ENCODE assay signal across 8 cellular contexts in genomic region chr16:15641753-15642556, GRCh38. TPM values are rescaled to one million over a fixed set of nuclear protein-coding genes. Genes with fewer than 3 reads are reported as not detected.
DNase-seq lines count a peak whose midpoint lies in the region.

No MANE protein-coding gene starts in this region.

- H3K9ac ChIP-seq in subcutaneous abdominal adipose tissue (ENCODE audit: low read length in 5 of 5) = peak overlapping the region in 4 of 5 donors; percentile 57 to 92 (median 70)

- peak overlapping the region; percentile 96 for H3K4me3 Mint-ChIP-seq in activated T-helper 1 cell treated with anti-CD3 and anti-CD28 coated beads, Interleukin-12 subunit alpha, Interleukin-12 subunit beta, Interleukin-2, Interleukin-4 antibody, amounts not matched to agents 30 ng/mL and 10 ng/mL and 1 ng/mL, durations not matched to agents 14 hours and 24 hours and 36 hours
- peak overlapping the region; percentile 90 to 97 (median 95) for H3K4me3 Mint-ChIP-seq in immature natural killer cell

- H3K36me3 Mint-ChIP-seq in activated T-helper 1 cell treated with anti-CD3 and anti-CD28 coated beads, Interleukin-12 subunit alpha, Interleukin-12 subunit beta, Interleukin-2, Interleukin-4 antibody, amounts not matched to agents 30 ng/mL and 10 ng/mL and 1 ng/mL, durations not matched to agents 14 hours and 24 hours and 36 hours (ENCODE audit: low read depth) = peaks cover 17% of the 10 kb centered on the region
- H3K36me3 Mint-ChIP-seq in immature natural killer cell = peaks cover 3 to 16% (median 5%) of the 10 kb centered on the region in 3 donors

- peak overlapping the region; percentile 92 for H3K27ac ChIP-seq in subcutaneous abdominal adipose tissue (ENCODE audit: low read depth, low read length)

- no peaks in the 10 kb centered on the region for H3K9me3 Mint-ChIP-seq in activated T-helper 1 cell treated with anti-CD3 and anti-CD28 coated beads, Interleukin-12 subunit alpha, Interleukin-12 subunit beta, Interleukin-2, Interleukin-4 antibody, amounts not matched to agents 30 ng/mL and 10 ng/mL and 1 ng/mL, durations not matched to agents 14 hours and 24 hours and 36 hours
- H3K9me3 Mint-ChIP-seq in immature natural killer cell = no peaks in the 10 kb centered on the region

- no peaks in the 10 kb centered on the region for H3K9me3 ChIP-seq in subcutaneous abdominal adipose tissue (ENCODE audit: control insufficient read depth in 5 of 5, low read length in 5 of 5)

- H3K4me1 Mint-ChIP-seq in activated T-helper 1 cell treated with anti-CD3 and anti-CD28 coated beads, Interleukin-12 subunit alpha, Interleukin-12 subunit beta, Interleukin-2, Interleukin-4 antibody, amounts not matched to agents 30 ng/mL and 10 ng/mL and 1 ng/mL, durations not matched to agents 14 hours and 24 hours and 36 hours (ENCODE audit: low read depth) = peaks cover 59% of the 10 kb centered on the region
- H3K4me1 Mint-ChIP-seq in immature natural killer cell = peaks cover 29 to 42% of the 10 kb centered on the region in 2 donors

- intact Hi-C loops in activated T-helper 1 cell treated with anti-CD3 and anti-CD28 coated beads, Interleukin-12 subunit alpha, Interleukin-12 subunit beta, Interleukin-2, Interleukin-4 antibody, amounts not matched to agents 30 ng/mL and 10 ng/mL and 1 ng/mL, durations not matched to agents 14 hours and 24 hours and 36 hours (cut with micrococcal nuclease) = loop anchor here (1.0 to 5.0 kb wide), 7 partner anchors 62 to 1010 kb away; partner anchors contain the start of genes BFAR, BMERB1, CEP20 and NTAN1

- peaks cover 4 to 27% (median 20%) of the 10 kb centered on the region in 5 donors for H3K4me1 ChIP-seq in subcutaneous abdominal adipose tissue (ENCODE audit: control insufficient read depth in 5 of 5, insufficient read depth in 5 of 5, low read length in 5 of 5)

- H3K27me3 ChIP-seq in subcutaneous abdominal adipose tissue (ENCODE audit: control insufficient read depth in 5 of 5, insufficient read depth in 4 of 5, low read length in 5 of 5) = no peaks in the 10 kb centered on the region

- H3K27ac Mint-ChIP-seq in activated T-helper 1 cell treated with anti-CD3 and anti-CD28 coated beads, Interleukin-12 subunit alpha, Interleukin-12 subunit beta, Interleukin-2, Interleukin-4 antibody, amounts not matched to agents 30 ng/mL and 10 ng/mL and 1 ng/mL, durations not matched to agents 14 hours and 24 hours and 36 hours = peak overlapping the region; percentile 96
- H3K27ac Mint-ChIP-seq in immature natural killer cell = peak overlapping the region; percentile 97 to 100 (median 98)

- peaks cover 13 to 24% (median 23%) of the 10 kb centered on the region in 5 donors for H3K36me3 ChIP-seq in subcutaneous abdominal adipose tissue (ENCODE audit: control insufficient read depth in 5 of 5, insufficient read depth in 5 of 5, low read length in 5 of 5)

- peak overlapping the region; percentile 88 to 99 (median 95) for H3K4me3 ChIP-seq in subcutaneous abdominal adipose tissue (ENCODE audit: low read depth in 1 of 5, low read length in 5 of 5)

- no peaks in the 10 kb centered on the region for H3K27me3 Mint-ChIP-seq in activated T-helper 1 cell treated with anti-CD3 and anti-CD28 coated beads, Interleukin-12 subunit alpha, Interleukin-12 subunit beta, Interleukin-2, Interleukin-4 antibody, amounts not matched to agents 30 ng/mL and 10 ng/mL and 1 ng/mL, durations not matched to agents 14 hours and 24 hours and 36 hours (ENCODE audit: insufficient read depth)
- peaks cover 8 to 10% (median 9%) of the 10 kb centered on the region in 3 donors for H3K27me3 Mint-ChIP-seq in immature natural killer cell (ENCODE audit: low read depth in 3 of 3)

- peak; percentile 19 for DNase-seq in DMS53 (lab: John Stamatoyannopoulos, UW)
- DNase-seq in DMS53 treated with DMSO at 0.1 percent for 48 hours (lab: John Stamatoyannopoulos, UW; ENCODE audit: unreplicated experiment) = no peak
- DNase-seq in activated T-helper 1 cell treated with anti-CD3 and anti-CD28 coated beads, Interleukin-12 subunit alpha, Interleukin-12 subunit beta, Interleukin-2, Interleukin-4 antibody, amounts not matched to agents 30 ng/mL and 10 ng/mL and 1 ng/mL, durations not matched to agents 14 hours and 24 hours and 36 hours (ENCODE audit: low spot score) = no peak
- no peak for DNase-seq in immature natural killer cell
- no peak for DNase-seq in NCI-H69 (lab: John Stamatoyannopoulos, UW)
- DNase-seq in NCI-H146 (lab: John Stamatoyannopoulos, UW) = no peak
- DNase-seq in COLO829 (ENCODE audit: low spot score) = no peak

RNA-seq across cellular contexts. Expression of gene MARF1, which starts 1.0 kb away (rescaled TPM):
- 58.8 and 58.9 TPM in 2 replicates for total RNA-seq in activated T-helper 1 cell treated with anti-CD3 and anti-CD28 coated beads, Interleukin-12 subunit alpha, Interleukin-12 subunit beta, Interleukin-2, Interleukin-4 antibody, amounts not matched to agents 30 ng/mL and 10 ng/mL and 1 ng/mL, durations not matched to agents 14 hours and 24 hours and 36 hours
- polyA plus RNA-seq in immature natural killer cell = 10 to 100 TPM in 1 of 3 donors, 1 to 10 TPM in 2; 3.0 to 13.3 (median 4.0) TPM

RNA-seq across cellular contexts. Expression of gene NDE1, which starts 8.1 kb away (rescaled TPM):
- total RNA-seq in activated T-helper 1 cell treated with anti-CD3 and anti-CD28 coated beads, Interleukin-12 subunit alpha, Interleukin-12 subunit beta, Interleukin-2, Interleukin-4 antibody, amounts not matched to agents 30 ng/mL and 10 ng/mL and 1 ng/mL, durations not matched to agents 14 hours and 24 hours and 36 hours = 87.4 and 91.8 TPM in 2 replicates
- 10 to 100 TPM in 2 of 3 donors, 1 to 10 TPM in 1; 3.8 to 55.1 (median 16.8) TPM for polyA plus RNA-seq in immature natural killer cell
